In genomic region chr3:196288141-196288460, GRCh38 we compare ENCODE assay signal across 8 cellular contexts. TPM values are rescaled to one million over a fixed set of nuclear protein-coding genes. Genes with fewer than 3 reads are reported as not detected.
DNase-seq lines count a peak whose midpoint lies in the region; ATAC-seq lines count a peak whose summit lies in the region.

No MANE protein-coding gene starts in this region.

- H3K4me1 ChIP-seq in adipocyte (ENCODE audit: control insufficient read depth, insufficient read depth, low read length) (peaks cover 29% of the 10 kb centered on the region), stomach smooth muscle (ENCODE audit: control insufficient read depth, insufficient read depth, low read length) (peaks cover 18% of the 10 kb centered on the region)

- no peaks in the 10 kb centered on the region for H3K27me3 ChIP-seq in adipocyte (replicated peaks; ENCODE audit: control insufficient read depth, insufficient read depth, low read length)
- H3K27me3 ChIP-seq in stomach smooth muscle (ENCODE audit: control insufficient read depth in 1 of 2, insufficient read depth in 2 of 2, low read length in 2 of 2): no peaks in the 10 kb centered on the region

- H3K9me3 ChIP-seq in adipocyte (ENCODE audit: control insufficient read depth, low read length) (no peaks in the 10 kb centered on the region), iPS-18c (ENCODE audit: control insufficient read depth, insufficient read depth, low read length) (no peaks in the 10 kb centered on the region), stomach smooth muscle (ENCODE audit: control insufficient read depth in 2 of 2, low read length in 2 of 2) (no peaks in the 10 kb centered on the region)

- peak overlapping the region; percentile 86 for H3K27ac ChIP-seq in stomach smooth muscle (ENCODE audit: low read length)

- H3K4me3 ChIP-seq in adipocyte (ENCODE audit: low read length) (peak overlapping the region; percentile 95), iPS-18c (ENCODE audit: insufficient read depth, low read depth, low read length) (peak overlapping the region; percentile 89), stomach smooth muscle (ENCODE audit: low read length in 2 of 2) (peak overlapping the region; percentile 90 to 100)

- ATAC-seq in GM18520 (IDR thresholded peaks at IDR 0.05; ENCODE audit: unreplicated experiment): no peak

- H3K36me3 ChIP-seq in adipocyte (ENCODE audit: control insufficient read depth, insufficient read depth, low read length, severe bottlenecking) (no peaks in the 10 kb centered on the region), stomach smooth muscle (ENCODE audit: control insufficient read depth in 2 of 2, insufficient read depth in 2 of 2, low read length in 2 of 2) (no peaks in the 10 kb centered on the region)

- DNase-seq in EL (peak; percentile 44), HuH-7 (ENCODE audit: low spot score) (peak; percentile 50), adipocyte (ENCODE audit: low read depth) (no peak), occipital lobe (lab: John Stamatoyannopoulos, UW) (no peak), H4 (ENCODE audit: low spot score) (no peak)

- peak overlapping the region; percentile 96 for H3K9ac ChIP-seq in adipocyte (ENCODE audit: low read length)
- H3K9ac ChIP-seq in stomach smooth muscle (ENCODE audit: low read length in 2 of 2): peak overlapping the region; percentile 93 to 97

RNA-seq across cellular contexts. Expression of gene PCYT1A, which starts 0.6 kb away (rescaled TPM):
- total RNA-seq in occipital lobe: 18.6 TPM
- 74.3 and 87.9 TPM in 2 replicates for total RNA-seq in H4 (2014; rRNA removed; shearing (Covaris generic))

RNA-seq across cellular contexts. Expression of gene DYNLT2B, which starts 29.9 kb away (rescaled TPM):
- 33.8 TPM for total RNA-seq in occipital lobe
- 36.5 and 55.6 TPM in 2 replicates for total RNA-seq in H4 (2014; rRNA removed; shearing (Covaris generic))

RNA-seq across cellular contexts. Expression of gene TM4SF19, which starts 50.1 kb away (rescaled TPM):
- not detected for total RNA-seq in occipital lobe
- 3.3 and 4.6 TPM in 2 replicates for total RNA-seq in H4 (2014; rRNA removed; shearing (Covaris generic))

Comparison
In these comparisons a context has a peak if more than half of its experiments do, and no peak if none do; other contexts are left out.
1. DNase-seq: peak in EL (single experiment) and HuH-7 (single experiment); none in adipocyte (single experiment), occipital lobe (single experiment) and H4 (single experiment).
2. Peak in every context shown above with its lines, with median percentiles within 50 percentile points of each other: H3K4me3 ChIP-seq.